In genomic region chr21:43659136-43660000, GRCh38 we compare ENCODE assay signal across 8 cellular contexts. TPM values are rescaled to one million over a fixed set of nuclear protein-coding genes. Genes with fewer than 3 reads are reported as not detected.
DNase-seq lines count a peak whose midpoint lies in the region; ATAC-seq, FAIRE-seq and TF ChIP-seq lines count a peak whose summit lies in the region.

TSS of gene HSF2BP (minus strand) at chr21:43659488. CDS start at chr21:43658096, 1,392 bp downstream.
A gene with protein sequence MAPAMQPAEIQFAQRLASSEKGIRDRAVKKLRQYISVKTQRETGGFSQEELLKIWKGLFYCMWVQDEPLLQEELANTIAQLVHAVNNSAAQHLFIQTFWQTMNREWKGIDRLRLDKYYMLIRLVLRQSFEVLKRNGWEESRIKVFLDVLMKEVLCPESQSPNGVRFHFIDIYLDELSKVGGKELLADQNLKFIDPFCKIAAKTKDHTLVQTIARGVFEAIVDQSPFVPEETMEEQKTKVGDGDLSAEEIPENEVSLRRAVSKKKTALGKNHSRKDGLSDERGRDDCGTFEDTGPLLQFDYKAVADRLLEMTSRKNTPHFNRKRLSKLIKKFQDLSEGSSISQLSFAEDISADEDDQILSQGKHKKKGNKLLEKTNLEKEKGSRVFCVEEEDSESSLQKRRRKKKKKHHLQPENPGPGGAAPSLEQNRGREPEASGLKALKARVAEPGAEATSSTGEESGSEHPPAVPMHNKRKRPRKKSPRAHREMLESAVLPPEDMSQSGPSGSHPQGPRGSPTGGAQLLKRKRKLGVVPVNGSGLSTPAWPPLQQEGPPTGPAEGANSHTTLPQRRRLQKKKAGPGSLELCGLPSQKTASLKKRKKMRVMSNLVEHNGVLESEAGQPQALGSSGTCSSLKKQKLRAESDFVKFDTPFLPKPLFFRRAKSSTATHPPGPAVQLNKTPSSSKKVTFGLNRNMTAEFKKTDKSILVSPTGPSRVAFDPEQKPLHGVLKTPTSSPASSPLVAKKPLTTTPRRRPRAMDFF (plus strand): TSS chr21:43659560. CDS start chr21:43659665, 105 bp downstream.

- peaks cover 38% of the 10 kb centered on the region for H3K36me3 Mint-ChIP-seq in T-helper 2 cell treated with Interferon-gamma antibody and Interleukin-4, amounts not matched to agents 5 μg/mL and 100 μg/mL, for 36 hours (ENCODE audit: low read depth)
- peaks cover 9% of the 10 kb centered on the region for H3K36me3 Mint-ChIP-seq in astrocyte (ENCODE audit: low read depth, unreplicated experiment)

- H3K4me1 ChIP-seq in astrocyte (ENCODE audit: insufficient read depth, low read length) (peaks cover 19% of the 10 kb centered on the region), uterus (no peaks in the 10 kb centered on the region)

- no peaks in the 10 kb centered on the region for H3K27me3 ChIP-seq in astrocyte (ENCODE audit: insufficient read depth, low read length)
- H3K27me3 ChIP-seq in uterus, result no peaks in the 10 kb centered on the region

- H3K4me3 ChIP-seq in GM12875 (ENCODE audit: low read depth, low read length) (peak within 1 kb of the TSS; percentile 100), astrocyte (ENCODE audit: insufficient read depth, low read depth, low read length) (peak within 1 kb of the TSS; percentile 88), uterus (peak within 1 kb of the TSS; percentile 71 to 96)

- no peaks in the 10 kb centered on the region for H3K9me3 Mint-ChIP-seq in T-helper 2 cell treated with Interferon-gamma antibody and Interleukin-4, amounts not matched to agents 5 μg/mL and 100 μg/mL, for 36 hours
- no peaks in the 10 kb centered on the region for H3K9me3 Mint-ChIP-seq in astrocyte (ENCODE audit: unreplicated experiment)

- peak; percentile 81 for ATAC-seq in HG02678 (IDR thresholded peaks at IDR 0.05; ENCODE audit: unreplicated experiment)

- H3K4me2 ChIP-seq in astrocyte (ENCODE audit: low read length), result peak within 1 kb of the TSS; percentile 96

- H3K27me3 Mint-ChIP-seq in T-helper 2 cell treated with Interferon-gamma antibody and Interleukin-4, amounts not matched to agents 5 μg/mL and 100 μg/mL, for 36 hours (ENCODE audit: low read depth), result no peaks in the 10 kb centered on the region
- no peaks in the 10 kb centered on the region for H3K27me3 Mint-ChIP-seq in astrocyte (ENCODE audit: low read depth, unreplicated experiment)

- intact Hi-C loops in uterus (cut with DNase I; ENCODE audit: low total_unique reads), result no loop called here

- H3K9ac ChIP-seq in astrocyte (ENCODE audit: low read length), result peak within 1 kb of the TSS; percentile 93

- H2AFZ ChIP-seq in astrocyte (ENCODE audit: low read depth, low read length), result peak within 1 kb of the TSS; percentile 93

- H3K9me3 ChIP-seq in astrocyte (ENCODE audit: insufficient read depth, low read depth, low read length) (no peaks in the 10 kb centered on the region), uterus (no peaks in the 10 kb centered on the region)

- no peak for TF ChIP-seq CTCF in GM12875 (IDR thresholded peaks at IDR 0.05; ENCODE audit: borderline replicate concordance, insufficient read depth, low read depth, low read length)
- TF ChIP-seq CTCF in astrocyte (IDR thresholded peaks at IDR 0.05; ENCODE audit: insufficient read depth, low read depth, low read length), result no peak
- peak in 1 of 4 experiments; percentile 43 for TF ChIP-seq CTCF in uterus (IDR thresholded peaks at IDR 0.05)

- H4K20me1 ChIP-seq in astrocyte (ENCODE audit: insufficient read depth, low read length), result peaks cover 15% of the 10 kb centered on the region

- DNase-seq in NCI-H1694 treated with DMSO at 0.1 percent for 48 hours (lab: John Stamatoyannopoulos, UW), result peak; percentile 77
- DNase-seq in T-helper 2 cell treated with Interferon-gamma antibody and Interleukin-4, amounts not matched to agents 5 μg/mL and 100 μg/mL, for 36 hours (ENCODE audit: low spot score), result peak; percentile 88
- peak; percentile 66 for DNase-seq in astrocyte (ENCODE audit: low read depth)
- peak; percentile 66 to 74 for DNase-seq in hippocampal formation (lab: John Stamatoyannopoulos, UW)
- DNase-seq in renal cortical epithelial cell (ENCODE audit: low read depth), result peak; percentile 22
- DNase-seq in uterus, result peak; percentile 63 to 81

- peaks cover 2% of the 10 kb centered on the region for H3K36me3 ChIP-seq in astrocyte (ENCODE audit: insufficient read depth, low read length)
- H3K36me3 ChIP-seq in uterus, result no peaks in the 10 kb centered on the region

- peak; percentile 47 to 80 for TF ChIP-seq POLR2A in uterus (IDR thresholded peaks at IDR 0.05)

- no peak for FAIRE-seq in astrocyte (lab: Jason Lieb, UNC)

- H3K27ac Mint-ChIP-seq in T-helper 2 cell treated with Interferon-gamma antibody and Interleukin-4, amounts not matched to agents 5 μg/mL and 100 μg/mL, for 36 hours, result peak within 1 kb of the TSS; percentile 95
- peak within 1 kb of the TSS; percentile 93 for H3K27ac Mint-ChIP-seq in astrocyte (ENCODE audit: unreplicated experiment)

- H3K27ac ChIP-seq in astrocyte (ENCODE audit: low read depth, low read length) (peak within 1 kb of the TSS; percentile 87), uterus (peak within 1 kb of the TSS; percentile 71 to 86)

- H3K79me2 ChIP-seq in astrocyte (ENCODE audit: insufficient read depth, low read length), result peaks cover 46% of the 10 kb centered on the region

- peak within 1 kb of the TSS; percentile 93 for H3K4me3 Mint-ChIP-seq in T-helper 2 cell treated with Interferon-gamma antibody and Interleukin-4, amounts not matched to agents 5 μg/mL and 100 μg/mL, for 36 hours
- H3K4me3 Mint-ChIP-seq in astrocyte (ENCODE audit: unreplicated experiment), result peak within 1 kb of the TSS; percentile 95

- peaks cover 42% of the 10 kb centered on the region for H3K4me1 Mint-ChIP-seq in T-helper 2 cell treated with Interferon-gamma antibody and Interleukin-4, amounts not matched to agents 5 μg/mL and 100 μg/mL, for 36 hours (ENCODE audit: low read depth)
- peaks cover 23% of the 10 kb centered on the region for H3K4me1 Mint-ChIP-seq in astrocyte (ENCODE audit: low read depth, unreplicated experiment)

RNA-seq across cellular contexts. Expression of gene HSF2BP, which starts in this region (rescaled TPM):
- total RNA-seq in astrocyte (3.2 TPM in 2 replicates), renal cortical epithelial cell (2.6 and 3.8 TPM in 2 replicates), uterus (1 to 10 TPM in 2 of 4 donors, under 1 TPM in 1, not detected in 1; 0.29 to 5.7 (median 1.2) TPM)

RNA-seq across cellular contexts. Expression of the second gene that starts in this region (rescaled TPM):
- 31.7 and 34.0 TPM in 2 replicates for total RNA-seq in astrocyte
- total RNA-seq in renal cortical epithelial cell, result 24.2 and 26.4 TPM in 2 replicates
- total RNA-seq in uterus, result 10 to 100 TPM in 3 of 4 donors, 1 to 10 TPM in 1; 9.7 to 28.1 (median 19.3) TPM

Comparison
In these comparisons a context has a peak if more than half of its experiments do, and no peak if none do; other contexts are left out.
1. Peak in every context shown above with its lines: DNase-seq, ATAC-seq, H3K4me3 ChIP-seq and H3K27ac ChIP-seq.
2. DNase-seq: peak in every context shown above with its lines; median percentile 88 in T-helper 2 cell treated with Interferon-gamma antibody and Interleukin-4, amounts not matched to agents 5 μg/mL and 100 μg/mL, for 36 hours; 77 in NCI-H1694 treated with DMSO at 0.1 percent for 48 hours; 72 in uterus; 70 in hippocampal formation; 66 in astrocyte; 22 in renal cortical epithelial cell.